Comparison of ENCODE assay signal across 8 cellular contexts in genomic region chr19:56121180-56122167, GRCh38. TPM values are rescaled to one million over a fixed set of nuclear protein-coding genes. Genes with fewer than 3 reads are reported as not detected.
DNase-seq lines count a peak whose midpoint lies in the region; ATAC-seq lines count a peak whose summit lies in the region.

TSS of gene ZNF787 (minus strand) at chr19:56121295. CDS start at chr19:56103217, 18,078 bp downstream.

- H3K4me1 ChIP-seq in BLaER1: peaks cover 69% of the 10 kb centered on the region

- H3K4me1 Mint-ChIP-seq in activated CD4-positive, alpha-beta T cell treated with anti-CD3 and anti-CD28 coated beads, Interleukin-2, amount 10 ng/mL, durations not matched to agents 7 days and 5 days: peaks cover 58% of the 10 kb centered on the region

- no peaks in the 10 kb centered on the region for H3K27me3 Mint-ChIP-seq in activated CD4-positive, alpha-beta T cell treated with anti-CD3 and anti-CD28 coated beads, Interleukin-2, amount 10 ng/mL, durations not matched to agents 7 days and 5 days

- no peaks in the 10 kb centered on the region for H3K27me3 ChIP-seq in BLaER1

- peak within 1 kb of the TSS; percentile 96 for H3K27ac Mint-ChIP-seq in activated CD4-positive, alpha-beta T cell treated with anti-CD3 and anti-CD28 coated beads, Interleukin-2, amount 10 ng/mL, durations not matched to agents 7 days and 5 days

- H3K4me3 ChIP-seq in BLaER1: peak within 1 kb of the TSS; percentile 70

- H3K27ac ChIP-seq in BLaER1: peak within 1 kb of the TSS; percentile 93

- peaks cover 8% of the 10 kb centered on the region for H3K36me3 Mint-ChIP-seq in activated CD4-positive, alpha-beta T cell treated with anti-CD3 and anti-CD28 coated beads, Interleukin-2, amount 10 ng/mL, durations not matched to agents 7 days and 5 days (ENCODE audit: low read depth)

- H3K4me2 ChIP-seq in BLaER1: peak within 1 kb of the TSS; percentile 98

- H3K4me3 Mint-ChIP-seq in activated CD4-positive, alpha-beta T cell treated with anti-CD3 and anti-CD28 coated beads, Interleukin-2, amount 10 ng/mL, durations not matched to agents 7 days and 5 days: peak within 1 kb of the TSS; percentile 87

- DNase-seq in NCI-H69 (lab: John Stamatoyannopoulos, UW): peak; percentile 100
- DNase-seq in activated CD4-positive, alpha-beta T cell treated with anti-CD3 and anti-CD28 coated beads, Interleukin-2, amount 10 ng/mL, durations not matched to agents 7 days and 5 days: peak; percentile 95
- peak; percentile 95 for DNase-seq in cortex of kidney (lab: John Stamatoyannopoulos, UW)
- peak; percentile 99 for DNase-seq in left lobe of liver (ENCODE audit: low spot score)
- peak; percentile 96 for DNase-seq in stimulated activated CD4-positive, alpha-beta T cell treated with anti-CD3 and anti-CD28 coated beads, Interleukin-2, amount 100 ng/mL, for 4 hours (ENCODE audit: low read depth)

- H3K36me3 ChIP-seq in BLaER1: peaks cover 26% of the 10 kb centered on the region

- peaks cover 36% of the 10 kb centered on the region for H4K20me1 ChIP-seq in BLaER1

- peak; percentile 78 for ATAC-seq in GM19328 (IDR thresholded peaks at IDR 0.05; ENCODE audit: unreplicated experiment)
- ATAC-seq in HG03520 (IDR thresholded peaks at IDR 0.05; ENCODE audit: unreplicated experiment): peak; percentile 78
- ATAC-seq in left lobe of liver: peak; percentile 82

- H3K9me3 ChIP-seq in BLaER1: no peaks in the 10 kb centered on the region

- CTCF ChIA-PET in activated CD4-positive, alpha-beta T cell treated with anti-CD3 and anti-CD28 coated beads, Interleukin-2, amount 10 ng/mL, durations not matched to agents 7 days and 5 days (lab: Charles Lee): interaction anchor here (0.6 to 0.8 kb wide), 4 partner anchors 11 to 468 kb away, joined by 3 to 4 read pairs (median 4); no protein-coding TSS in a partner anchor

- peak within 1 kb of the TSS; percentile 92 for H3K9ac ChIP-seq in BLaER1

- POLR2A ChIA-PET in activated CD4-positive, alpha-beta T cell treated with anti-CD3 and anti-CD28 coated beads, Interleukin-2, amount 10 ng/mL, durations not matched to agents 7 days and 5 days (lab: Charles Lee): no interaction called here

- peaks cover 4% of the 10 kb centered on the region for H3K9me3 Mint-ChIP-seq in activated CD4-positive, alpha-beta T cell treated with anti-CD3 and anti-CD28 coated beads, Interleukin-2, amount 10 ng/mL, durations not matched to agents 7 days and 5 days

RNA-seq across cellular contexts. Expression of gene ZNF787, which starts in this region (rescaled TPM):
- 10 to 100 TPM; 34.3 to 35.4 TPM for total RNA-seq in activated CD4-positive, alpha-beta T cell treated with anti-CD3 and anti-CD28 coated beads, Interleukin-2, amount 10 ng/mL, durations not matched to agents 7 days and 5 days
- total RNA-seq in left lobe of liver: 29.0 TPM

Comparison
In these comparisons a context has a peak if more than half of its experiments do, and no peak if none do; other contexts are left out.
1. Peak in every context shown above with its lines: DNase-seq, ATAC-seq, H3K4me3 ChIP-seq and H3K27ac ChIP-seq.